Comparison of ENCODE assay signal across 9 cellular contexts in genomic region chr4:185573651-185574199, GRCh38. TPM values are rescaled to one million over a fixed set of nuclear protein-coding genes. Genes with fewer than 3 reads are reported as not detected.
A peak's percentile ranks its signal among the peaks of the same experiment; 100 is the strongest.
DNase-seq lines count a peak whose midpoint lies in the region; ATAC-seq and TF ChIP-seq lines count a peak whose summit lies in the region.
"Had no signal": no experiment of that assay in that cellular context is flagged by ENCODE, and none has a peak within 500 bp of the region (broad histone marks: within the 10 kb centered on the region; RNA-seq: fewer than 3 reads in every experiment).

No MANE protein-coding gene starts in this region.

- peaks cover 29% of the 10 kb centered on the region for H3K4me1 Mint-ChIP-seq in chondrocyte (ENCODE audit: low read depth)

- H3K27me3 ChIP-seq in lower lobe of right lung (ENCODE audit: low read depth): no peaks in the 10 kb centered on the region

- no peaks in the 10 kb centered on the region for H3K36me3 ChIP-seq in lower lobe of right lung

- peak; percentile 41 to 60 for ATAC-seq in lower lobe of right lung
- no peak for ATAC-seq in GM21717 (IDR thresholded peaks at IDR 0.05; ENCODE audit: unreplicated experiment)
- ATAC-seq in GM19395 (IDR thresholded peaks at IDR 0.05; ENCODE audit: unreplicated experiment): no peak

- no peak overlapping the region for H3K4me3 ChIP-seq in lower lobe of right lung

- intact Hi-C loops in lower lobe of right lung (cut with DNase I): no loop called here

- no peaks in the 10 kb centered on the region for H3K27me3 Mint-ChIP-seq in chondrocyte (ENCODE audit: low read depth)

- H3K36me3 Mint-ChIP-seq in chondrocyte (ENCODE audit: low read depth): no peaks in the 10 kb centered on the region

- no peaks in the 10 kb centered on the region for H3K9me3 ChIP-seq in lower lobe of right lung

- TF ChIP-seq CTCF in chondrocyte (IDR thresholded peaks at IDR 0.05) (no peak), lower lobe of right lung (IDR thresholded peaks at IDR 0.05) (no peak)

- H3K9me3 Mint-ChIP-seq in chondrocyte (ENCODE audit: low read depth): no peaks in the 10 kb centered on the region

- peak overlapping the region; percentile 49 for H3K4me3 Mint-ChIP-seq in chondrocyte (ENCODE audit: unreplicated experiment)

- no peak overlapping the region for H3K27ac ChIP-seq in lower lobe of right lung

- peaks cover under 1% of the 10 kb centered on the region for H3K4me1 ChIP-seq in lower lobe of right lung

- DNase-seq in COLO668 (lab: John Stamatoyannopoulos, UW; ENCODE audit: unreplicated experiment) (peak; percentile 66), NCI-H2029 treated with DMSO at 0.1 percent for 48 hours (lab: John Stamatoyannopoulos, UW) (peak; percentile 74), chondrocyte (ENCODE audit: low spot score) (no peak), lower lobe of right lung (no peak), HUDEP-2 (lab: John Stamatoyannopoulos, UW; ENCODE audit: unreplicated experiment in 76 of 76) (no peak)
- DNase-seq in stimulated activated CD4-positive, alpha-beta T cell treated with anti-CD3 and anti-CD28 coated beads, Interleukin-15, amount 100 ng/mL, for 24 hours: no peak
- DNase-seq: KG1 had no signal

- H3K27ac Mint-ChIP-seq in chondrocyte (ENCODE audit: unreplicated experiment): peak overlapping the region; percentile 96

RNA-seq across cellular contexts. Expression of gene PDLIM3, which starts 38.4 kb away (rescaled TPM):
- total RNA-seq in chondrocyte (14.3 to 68.5 TPM (median 63.0 TPM) in 3 replicates), lower lobe of right lung (18.4 TPM)

Comparison
In these comparisons a context has a peak if more than half of its experiments do, and no peak if none do; other contexts are left out.
1. DNase-seq: peak in COLO668 (single experiment) and NCI-H2029 treated with DMSO at 0.1 percent for 48 hours (single experiment); none in chondrocyte (single experiment), lower lobe of right lung (single experiment), stimulated activated CD4-positive, alpha-beta T cell treated with anti-CD3 and anti-CD28 coated beads, Interleukin-15, amount 100 ng/mL, for 24 hours (single experiment) and HUDEP-2 (0 of 76).
2. ATAC-seq: peak in lower lobe of right lung (2 of 2); none in GM21717 (single experiment) and GM19395 (single experiment).